ENCODE assay signal across 10 cellular contexts in the genomic region with DNA sequence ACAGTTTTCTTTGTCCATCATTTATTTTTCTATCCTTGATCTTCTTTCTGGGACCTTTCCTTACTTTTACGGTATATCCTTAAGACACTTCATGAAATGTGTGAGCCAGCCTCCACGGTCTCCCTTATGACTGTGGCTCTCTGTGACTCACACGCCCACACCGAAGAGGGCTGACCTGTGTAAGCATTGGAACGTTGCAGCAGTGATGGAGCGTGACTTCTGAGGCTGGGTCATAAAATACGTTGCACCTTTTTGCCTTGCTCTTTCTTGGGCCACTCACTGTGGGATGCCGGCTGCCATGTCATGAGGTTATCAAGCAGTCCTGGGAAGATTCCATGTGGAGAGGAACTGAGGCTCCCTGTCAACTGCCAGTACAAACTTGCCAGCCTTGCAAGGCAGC.
DNase-seq lines count a peak whose midpoint lies in the region; TF ChIP-seq lines count a peak whose summit lies in the region.
"Had no signal": no experiment of that assay in that cellular context is flagged by ENCODE, and none has a peak within 500 bp of the region (broad histone marks: within the 10 kb centered on the region; RNA-seq: fewer than 3 reads in every experiment).

No MANE protein-coding gene starts in this region.

- H3K36me3 ChIP-seq in OCI-LY7 (ENCODE audit: insufficient read depth, low read length): no peaks in the 10 kb centered on the region

- H3K27me3 Mint-ChIP-seq in activated CD4-positive, alpha-beta memory T cell treated with anti-CD3 and anti-CD28 coated beads for 36 hours: no peaks in the 10 kb centered on the region
- H3K27me3 Mint-ChIP-seq in activated CD4-positive, alpha-beta memory T cell treated with anti-CD3 and anti-CD28 coated beads, Interleukin-2, amount 10 ng/mL, durations not matched to agents 7 days and 5 days: no peaks in the 10 kb centered on the region
- no peaks in the 10 kb centered on the region for H3K27me3 Mint-ChIP-seq in activated T-cell treated with anti-CD3 and anti-CD28 coated beads, Interleukin-2, amount 50 U/mL, for 24 hours

- CTCF ChIA-PET in activated CD4-positive, alpha-beta memory T cell treated with anti-CD3 and anti-CD28 coated beads for 36 hours (lab: Charles Lee): no interaction called here
- CTCF ChIA-PET in activated CD4-positive, alpha-beta memory T cell treated with anti-CD3 and anti-CD28 coated beads, Interleukin-2, amount 10 ng/mL, durations not matched to agents 7 days and 5 days (lab: Charles Lee): no interaction called here
- CTCF ChIA-PET in OCI-LY7 (lab: Charles Lee; ENCODE audit: unreplicated experiment): no interaction called here

- no peak overlapping the region for H3K27ac ChIP-seq in OCI-LY7 (ENCODE audit: low read depth, low read length, poor library complexity, severe bottlenecking)

- H2AFZ ChIP-seq in OCI-LY7 (ENCODE audit: low read length): no peak overlapping the region

- peaks cover 31% of the 10 kb centered on the region for H3K4me1 Mint-ChIP-seq in activated CD4-positive, alpha-beta memory T cell treated with anti-CD3 and anti-CD28 coated beads for 36 hours (ENCODE audit: low read depth)
- peaks cover 2% of the 10 kb centered on the region for H3K4me1 Mint-ChIP-seq in activated CD4-positive, alpha-beta memory T cell treated with anti-CD3 and anti-CD28 coated beads, Interleukin-2, amount 10 ng/mL, durations not matched to agents 7 days and 5 days
- peaks cover 50% of the 10 kb centered on the region for H3K4me1 Mint-ChIP-seq in activated T-cell treated with anti-CD3 and anti-CD28 coated beads, Interleukin-2, amount 50 U/mL, for 24 hours (ENCODE audit: low read depth)

- peaks cover under 1% of the 10 kb centered on the region for H3K4me1 ChIP-seq in OCI-LY7 (ENCODE audit: insufficient read depth, low read length, poor library complexity, severe bottlenecking)

- H3K4me3 ChIP-seq in fibroblast of the aortic adventitia (ENCODE audit: low read depth, low read length): no peak overlapping the region
- no peak overlapping the region for H3K4me3 ChIP-seq in OCI-LY7 (ENCODE audit: low read depth, low read length, poor library complexity, severe bottlenecking)

- no peak overlapping the region for H3K27ac Mint-ChIP-seq in activated CD4-positive, alpha-beta memory T cell treated with anti-CD3 and anti-CD28 coated beads for 36 hours
- H3K27ac Mint-ChIP-seq in activated CD4-positive, alpha-beta memory T cell treated with anti-CD3 and anti-CD28 coated beads, Interleukin-2, amount 10 ng/mL, durations not matched to agents 7 days and 5 days: no peak overlapping the region
- H3K27ac Mint-ChIP-seq in activated T-cell treated with anti-CD3 and anti-CD28 coated beads, Interleukin-2, amount 50 U/mL, for 24 hours: peak overlapping the region; percentile 4

- DNase-seq in activated CD4-positive, alpha-beta memory T cell treated with anti-CD3 and anti-CD28 coated beads for 36 hours: peak; percentile 69
- no peak for DNase-seq in activated CD4-positive, alpha-beta memory T cell treated with anti-CD3 and anti-CD28 coated beads, Interleukin-2, amount 10 ng/mL, durations not matched to agents 7 days and 5 days
- peak; percentile 47 for DNase-seq in activated T-cell treated with anti-CD3 and anti-CD28 coated beads, Interleukin-2, amount 50 U/mL, for 24 hours
- DNase-seq in fibroblast of the aortic adventitia (ENCODE audit: low read depth) (peak; percentile 24), SKM-1 treated with dmso at 0.1 percent for 144 hours (lab: John Stamatoyannopoulos, UW; ENCODE audit: unreplicated experiment) (no peak), dermis blood vessel endothelial cell (no peak), OCI-LY7 (ENCODE audit: low spot score) (no peak)
- peak; percentile 32 to 33 for DNase-seq in stimulated activated CD4-positive, alpha-beta T cell treated with anti-CD3 and anti-CD28 coated beads, Interleukin-4, amount 100 ng/mL, for 48 hours (ENCODE audit: low read depth in 2 of 2)
- DNase-seq: NCI-H2081, T-helper 9 cell had no signal

- no peaks in the 10 kb centered on the region for H3K36me3 Mint-ChIP-seq in activated CD4-positive, alpha-beta memory T cell treated with anti-CD3 and anti-CD28 coated beads for 36 hours
- H3K36me3 Mint-ChIP-seq in activated CD4-positive, alpha-beta memory T cell treated with anti-CD3 and anti-CD28 coated beads, Interleukin-2, amount 10 ng/mL, durations not matched to agents 7 days and 5 days (ENCODE audit: low read depth): peaks cover 2% of the 10 kb centered on the region
- peaks cover 27% of the 10 kb centered on the region for H3K36me3 Mint-ChIP-seq in activated T-cell treated with anti-CD3 and anti-CD28 coated beads, Interleukin-2, amount 50 U/mL, for 24 hours (ENCODE audit: low read depth)

- H3K9me3 ChIP-seq in OCI-LY7 (ENCODE audit: low read length): no peaks in the 10 kb centered on the region

- no TSS peak for BruUV-seq in OCI-LY7 (replicated peaks; lab: Mats Ljungman, UMichigan)

- no peaks in the 10 kb centered on the region for H4K20me1 ChIP-seq in OCI-LY7 (ENCODE audit: insufficient read depth, low read length)

- no peaks in the 10 kb centered on the region for H3K79me2 ChIP-seq in OCI-LY7 (ENCODE audit: insufficient read depth, low read depth, low read length)

- no peak overlapping the region for H3K4me3 Mint-ChIP-seq in activated CD4-positive, alpha-beta memory T cell treated with anti-CD3 and anti-CD28 coated beads for 36 hours
- H3K4me3 Mint-ChIP-seq in activated CD4-positive, alpha-beta memory T cell treated with anti-CD3 and anti-CD28 coated beads, Interleukin-2, amount 10 ng/mL, durations not matched to agents 7 days and 5 days: no peak overlapping the region
- no peak overlapping the region for H3K4me3 Mint-ChIP-seq in activated T-cell treated with anti-CD3 and anti-CD28 coated beads, Interleukin-2, amount 50 U/mL, for 24 hours

- H3K9me2 ChIP-seq in OCI-LY7 (ENCODE audit: insufficient read depth, low read length): no peaks in the 10 kb centered on the region

- TF ChIP-seq CTCF in fibroblast of the aortic adventitia (IDR thresholded peaks at IDR 0.05; ENCODE audit: insufficient read depth, low read length) (no peak), OCI-LY7 (conservative IDR thresholded peaks at IDR 0.05; ENCODE audit: low read length) (no peak)

- intact Hi-C loops in activated CD4-positive, alpha-beta memory T cell treated with anti-CD3 and anti-CD28 coated beads for 36 hours (cut with micrococcal nuclease): no loop called here
- intact Hi-C loops in OCI-LY7 (cut with micrococcal nuclease; ENCODE audit: unreplicated experiment): no loop called here

- POLR2A ChIA-PET in activated CD4-positive, alpha-beta memory T cell treated with anti-CD3 and anti-CD28 coated beads for 36 hours (lab: Charles Lee): no interaction called here
- POLR2A ChIA-PET in activated CD4-positive, alpha-beta memory T cell treated with anti-CD3 and anti-CD28 coated beads, Interleukin-2, amount 10 ng/mL, durations not matched to agents 7 days and 5 days (lab: Charles Lee): no interaction called here
- POLR2A ChIA-PET in OCI-LY7 (lab: Charles Lee): no interaction called here

- no peak overlapping the region for H3K4me2 ChIP-seq in OCI-LY7 (ENCODE audit: low read length)

- no peaks in the 10 kb centered on the region for H3K9me3 Mint-ChIP-seq in activated CD4-positive, alpha-beta memory T cell treated with anti-CD3 and anti-CD28 coated beads for 36 hours
- no peaks in the 10 kb centered on the region for H3K9me3 Mint-ChIP-seq in activated CD4-positive, alpha-beta memory T cell treated with anti-CD3 and anti-CD28 coated beads, Interleukin-2, amount 10 ng/mL, durations not matched to agents 7 days and 5 days
- no peaks in the 10 kb centered on the region for H3K9me3 Mint-ChIP-seq in activated T-cell treated with anti-CD3 and anti-CD28 coated beads, Interleukin-2, amount 50 U/mL, for 24 hours

Comparison
In these comparisons a context has a peak if more than half of its experiments do, and no peak if none do; other contexts are left out.
1. DNase-seq: peak in activated CD4-positive, alpha-beta memory T cell treated with anti-CD3 and anti-CD28 coated beads for 36 hours (single experiment), activated T-cell treated with anti-CD3 and anti-CD28 coated beads, Interleukin-2, amount 50 U/mL, for 24 hours (single experiment), fibroblast of the aortic adventitia (single experiment) and stimulated activated CD4-positive, alpha-beta T cell treated with anti-CD3 and anti-CD28 coated beads, Interleukin-4, amount 100 ng/mL, for 48 hours (2 of 2); none in activated CD4-positive, alpha-beta memory T cell treated with anti-CD3 and anti-CD28 coated beads, Interleukin-2, amount 10 ng/mL, durations not matched to agents 7 days and 5 days (single experiment), SKM-1 treated with dmso at 0.1 percent for 144 hours (single experiment), dermis blood vessel endothelial cell (single experiment) and OCI-LY7 (single experiment).